ENCODE assay signal across 16 cellular contexts in genomic region chr9:114243240-114243639, GRCh38.
DNase-seq lines count a peak whose midpoint lies in the region; ATAC-seq, FAIRE-seq and TF ChIP-seq lines count a peak whose summit lies in the region.
"Had no signal": no experiment of that assay in that cellular context is flagged by ENCODE, and none has a peak within 500 bp of the region (broad histone marks: within the 10 kb centered on the region; RNA-seq: fewer than 3 reads in every experiment).

No MANE protein-coding gene starts in this region.

- no peak overlapping the region for H3K4me3 Mint-ChIP-seq in astrocyte (ENCODE audit: unreplicated experiment)
- no peak overlapping the region for H3K4me3 Mint-ChIP-seq in endodermal cell
- no peak overlapping the region for H3K4me3 Mint-ChIP-seq in neural progenitor cell
- H3K4me3 Mint-ChIP-seq: B cell; CD8-positive, alpha-beta T cell had no signal

- H3K27me3 ChIP-seq in astrocyte (ENCODE audit: insufficient read depth, low read length) (no peaks in the 10 kb centered on the region), endodermal cell (ENCODE audit: control insufficient read depth, insufficient read depth, low read length, poor library complexity, severe bottlenecking) (no peaks in the 10 kb centered on the region), neural progenitor cell (no peaks in the 10 kb centered on the region)
- H3K27me3 ChIP-seq: BLaER1 treated with 17β-estradiol and CSF1 and Interleukin-3, amounts not matched to agents 10 nM and 100 nM had no signal

- H3K4me3 ChIP-seq in astrocyte (ENCODE audit: insufficient read depth, low read depth, low read length) (no peak overlapping the region), endodermal cell (ENCODE audit: low read length) (no peak overlapping the region), neural progenitor cell (no peak overlapping the region)
- H3K4me3 ChIP-seq: BLaER1 treated with 17β-estradiol and CSF1 and Interleukin-3, amounts not matched to agents 10 nM and 100 nM had no signal

- H3K27me3 Mint-ChIP-seq in astrocyte (ENCODE audit: low read depth, unreplicated experiment) (peaks cover 4% of the 10 kb centered on the region), endodermal cell (ENCODE audit: insufficient read depth) (no peaks in the 10 kb centered on the region), neural progenitor cell (ENCODE audit: insufficient read depth, low read depth) (peaks cover 6% of the 10 kb centered on the region)
- H3K27me3 Mint-ChIP-seq: B cell had no signal

- intact Hi-C loops in Right ventricle myocardium superior (cut with DNase I), result no loop called here
- intact Hi-C loops in cardiac septum (cut with DNase I), result no loop called here

- peaks cover 18% of the 10 kb centered on the region for H3K36me3 Mint-ChIP-seq in astrocyte (ENCODE audit: low read depth, unreplicated experiment)
- H3K36me3 Mint-ChIP-seq in endodermal cell (ENCODE audit: low read depth), result peaks cover 21% of the 10 kb centered on the region
- no peaks in the 10 kb centered on the region for H3K36me3 Mint-ChIP-seq in neural progenitor cell
- H3K36me3 Mint-ChIP-seq: CD8-positive, alpha-beta T cell had no signal

- H2AFZ ChIP-seq in astrocyte (ENCODE audit: low read depth, low read length), result no peak overlapping the region
- no peak overlapping the region for H2AFZ ChIP-seq in neural progenitor cell (replicated peaks)

- FAIRE-seq in astrocyte (lab: Jason Lieb, UNC), result no peak
- FAIRE-seq: GM12892 had no signal

- ATAC-seq in Right ventricle myocardium superior (ENCODE audit: poor library complexity), result no peak
- ATAC-seq: CD8-positive, alpha-beta T cell had no signal

- H4K20me1 ChIP-seq in astrocyte (ENCODE audit: insufficient read depth, low read length) (no peaks in the 10 kb centered on the region), neural progenitor cell (ENCODE audit: low read depth) (no peaks in the 10 kb centered on the region)

- TF ChIP-seq CTCF in astrocyte (IDR thresholded peaks at IDR 0.05; ENCODE audit: insufficient read depth, low read depth, low read length), result no peak
- peak; percentile 36 for TF ChIP-seq CTCF in endodermal cell (conservative IDR thresholded peaks at IDR 0.05)
- TF ChIP-seq CTCF in neural progenitor cell (IDR thresholded peaks at IDR 0.05), result no peak

- peak; percentile 24 for DNase-seq in Right ventricle myocardium superior
- DNase-seq in cardiac septum (ENCODE audit: low spot score), result no peak
- no peak for DNase-seq in astrocyte (ENCODE audit: low read depth)
- DNase-seq in endodermal cell, result no peak
- no peak for DNase-seq in neural progenitor cell (ENCODE audit: low spot score)
- no peak for DNase-seq in HCEC 1CT
- no peak for DNase-seq in DMS153 (lab: John Stamatoyannopoulos, UW)
- DNase-seq: Calu3; CD8-positive, alpha-beta T cell; DMS79; GDM1; GOT3; H7 had no signal

- H3K9ac ChIP-seq in astrocyte (ENCODE audit: low read length), result no peak overlapping the region
- H3K9ac ChIP-seq in endodermal cell (ENCODE audit: extremely low read depth, low read length, poor library complexity, severe bottlenecking), result no peak overlapping the region
- H3K9ac ChIP-seq in neural progenitor cell, result no peak overlapping the region
- H3K9ac ChIP-seq: BLaER1 treated with 17β-estradiol and CSF1 and Interleukin-3, amounts not matched to agents 10 nM and 100 nM had no signal

- H3K4me1 ChIP-seq in astrocyte (ENCODE audit: insufficient read depth, low read length) (peaks cover 18% of the 10 kb centered on the region), endodermal cell (ENCODE audit: control insufficient read depth, insufficient read depth, low read length) (peaks cover 3% of the 10 kb centered on the region), neural progenitor cell (no peaks in the 10 kb centered on the region)

- H3K9me3 ChIP-seq in astrocyte (ENCODE audit: insufficient read depth, low read depth, low read length) (no peaks in the 10 kb centered on the region), endodermal cell (ENCODE audit: control insufficient read depth, low read length) (no peaks in the 10 kb centered on the region), neural progenitor cell (ENCODE audit: low read depth) (no peaks in the 10 kb centered on the region)
- H3K9me3 ChIP-seq: BLaER1 treated with 17β-estradiol and CSF1 and Interleukin-3, amounts not matched to agents 10 nM and 100 nM had no signal

- no peaks in the 10 kb centered on the region for H3K9me3 Mint-ChIP-seq in astrocyte (ENCODE audit: unreplicated experiment)
- H3K9me3 Mint-ChIP-seq in endodermal cell, result no peaks in the 10 kb centered on the region
- H3K9me3 Mint-ChIP-seq in neural progenitor cell, result no peaks in the 10 kb centered on the region
- H3K9me3 Mint-ChIP-seq: CD8-positive, alpha-beta T cell had no signal

- 97 to 100% methylated on average over 2 to 3 of the region's 3 CpGs for WGBS in endodermal cell (ENCODE audit: insufficient coverage in 1 of 2, insufficient read length in 1 of 2), 2 experiments

- no peaks in the 10 kb centered on the region for H3F3A ChIP-seq in neural progenitor cell (ENCODE audit: low read depth)

- H3K4me2 ChIP-seq in astrocyte (ENCODE audit: low read length) (no peak overlapping the region), neural progenitor cell (no peak overlapping the region)
- H3K4me2 ChIP-seq: BLaER1 treated with 17β-estradiol and CSF1 and Interleukin-3, amounts not matched to agents 10 nM and 100 nM had no signal

- no peaks in the 10 kb centered on the region for H3K36me3 ChIP-seq in astrocyte (ENCODE audit: insufficient read depth, low read length)
- peaks cover 69% of the 10 kb centered on the region for H3K36me3 ChIP-seq in endodermal cell (ENCODE audit: control insufficient read depth, insufficient read depth, low read length)
- no peaks in the 10 kb centered on the region for H3K36me3 ChIP-seq in neural progenitor cell

- peak overlapping the region; percentile 62 for H3K27ac Mint-ChIP-seq in astrocyte (ENCODE audit: unreplicated experiment)
- H3K27ac Mint-ChIP-seq in endodermal cell, result no peak overlapping the region
- peak overlapping the region; percentile 90 for H3K27ac Mint-ChIP-seq in neural progenitor cell
- H3K27ac Mint-ChIP-seq: B cell; CD8-positive, alpha-beta T cell had no signal

- no peak overlapping the region for H3K27ac ChIP-seq in astrocyte (ENCODE audit: low read depth, low read length)
- no peak overlapping the region for H3K27ac ChIP-seq in endodermal cell (ENCODE audit: low read depth, low read length)
- no peak overlapping the region for H3K27ac ChIP-seq in neural progenitor cell
- H3K27ac ChIP-seq: BLaER1 treated with 17β-estradiol and CSF1 and Interleukin-3, amounts not matched to agents 10 nM and 100 nM had no signal

- H3K4me1 Mint-ChIP-seq in astrocyte (ENCODE audit: low read depth, unreplicated experiment) (no peaks in the 10 kb centered on the region), endodermal cell (peaks cover 9% of the 10 kb centered on the region), neural progenitor cell (peaks cover 40% of the 10 kb centered on the region)
- H3K4me1 Mint-ChIP-seq: B cell had no signal

- H3K79me2 ChIP-seq in astrocyte (ENCODE audit: insufficient read depth, low read length) (no peaks in the 10 kb centered on the region), neural progenitor cell (ENCODE audit: low read depth) (no peaks in the 10 kb centered on the region)
